9 cellular contexts compared by ENCODE assay signal in the genomic region with DNA sequence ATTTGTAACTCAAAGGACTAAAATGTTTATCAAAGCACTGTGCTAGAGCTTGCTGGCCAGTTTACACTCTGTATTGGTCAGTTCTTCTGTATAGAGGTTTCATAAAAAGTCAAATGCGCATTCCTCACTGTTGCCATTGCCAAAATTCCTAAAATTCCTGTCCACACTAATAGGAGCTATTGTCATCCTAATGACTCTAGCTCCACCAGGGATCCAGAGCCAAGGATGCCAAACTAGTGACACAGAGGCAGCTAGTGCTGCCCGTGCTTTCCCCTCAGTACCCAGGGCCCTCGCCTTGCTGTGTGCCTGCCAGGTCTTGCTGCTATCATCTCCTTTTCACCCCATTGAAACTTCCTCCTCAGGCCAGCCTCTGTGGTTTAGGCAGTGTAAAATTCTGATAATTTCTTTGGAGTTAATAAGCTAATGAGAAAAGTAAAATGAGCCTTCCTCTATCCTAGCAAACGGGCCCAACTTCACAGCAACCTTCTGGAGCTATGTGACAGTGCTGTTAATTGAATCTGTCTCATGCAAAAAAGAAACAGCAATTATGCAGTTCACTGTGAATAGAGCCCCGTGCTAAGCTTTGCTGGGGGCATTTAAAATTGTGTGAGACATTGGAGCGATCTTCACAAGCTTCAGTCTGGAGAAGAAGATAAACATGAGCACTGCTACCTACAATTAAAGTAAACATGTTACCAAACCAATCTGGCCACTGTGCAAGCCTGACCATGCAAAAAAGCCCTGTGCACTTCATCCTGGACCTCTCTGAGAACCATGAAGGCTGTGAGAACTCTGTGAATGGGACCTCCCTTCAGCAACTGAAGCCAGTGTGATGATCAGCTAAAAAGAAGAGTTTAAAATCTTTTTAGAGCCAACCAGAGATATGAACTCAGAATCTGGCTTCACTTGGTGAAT. TPM values are rescaled to one million over a fixed set of nuclear protein-coding genes. Genes with fewer than 3 reads are reported as not detected.
A peak's percentile ranks its signal among the peaks of the same experiment; 100 is the strongest.
DNase-seq lines count a peak whose midpoint lies in the region; ATAC-seq and TF ChIP-seq lines count a peak whose summit lies in the region.
"Had no signal": no experiment of that assay in that cellular context is flagged by ENCODE, and none has a peak within 500 bp of the region (broad histone marks: within the 10 kb centered on the region; RNA-seq: fewer than 3 reads in every experiment).

No MANE protein-coding gene starts in this region.

- intact Hi-C loops in activated T-helper 1 cell treated with anti-CD3 and anti-CD28 coated beads, Interleukin-12 subunit alpha, Interleukin-12 subunit beta, Interleukin-2, Interleukin-4 antibody, amounts not matched to agents 30 ng/mL and 10 ng/mL and 1 ng/mL, durations not matched to agents 14 hours and 24 hours and 36 hours (cut with micrococcal nuclease), result no loop called here
- intact Hi-C loops in right cardiac atrium (cut with DNase I) (no loop called here), esophagus squamous epithelium (cut with DNase I) (no loop called here)

- TF ChIP-seq POLR2A in esophagus squamous epithelium (IDR thresholded peaks at IDR 0.05), result no peak

- WGBS in right cardiac atrium, result 20% methylated on average over 6 of the region's 6 CpGs
- WGBS in esophagus squamous epithelium, 2 donors, result 33 to 34% methylated on average over 6 of the region's 6 CpGs

- no peak overlapping the region for H3K4me3 ChIP-seq in H7 (ENCODE audit: insufficient read depth, low read depth, low read length)
- no peak overlapping the region for H3K4me3 ChIP-seq in right cardiac atrium (ENCODE audit: low read length)
- H3K4me3 ChIP-seq in esophagus squamous epithelium, result no peak overlapping the region

- peak; percentile 99 to 100 for ATAC-seq in right cardiac atrium

- H3K4me1 ChIP-seq in right cardiac atrium (ENCODE audit: control insufficient read depth, insufficient read depth, low read length) (no peaks in the 10 kb centered on the region), esophagus squamous epithelium (peaks cover 0 to 22% (median 11%) of the 10 kb centered on the region in 3 donors)
- H3K4me1 ChIP-seq: parathyroid adenoma had no signal

- H3K4me3 Mint-ChIP-seq in activated T-helper 1 cell treated with anti-CD3 and anti-CD28 coated beads, Interleukin-12 subunit alpha, Interleukin-12 subunit beta, Interleukin-2, Interleukin-4 antibody, amounts not matched to agents 30 ng/mL and 10 ng/mL and 1 ng/mL, durations not matched to agents 14 hours and 24 hours and 36 hours, result peak overlapping the region; percentile 13

- peaks cover 40% of the 10 kb centered on the region for H3K4me1 Mint-ChIP-seq in activated T-helper 1 cell treated with anti-CD3 and anti-CD28 coated beads, Interleukin-12 subunit alpha, Interleukin-12 subunit beta, Interleukin-2, Interleukin-4 antibody, amounts not matched to agents 30 ng/mL and 10 ng/mL and 1 ng/mL, durations not matched to agents 14 hours and 24 hours and 36 hours (ENCODE audit: low read depth)

- H3K9me3 Mint-ChIP-seq in activated T-helper 1 cell treated with anti-CD3 and anti-CD28 coated beads, Interleukin-12 subunit alpha, Interleukin-12 subunit beta, Interleukin-2, Interleukin-4 antibody, amounts not matched to agents 30 ng/mL and 10 ng/mL and 1 ng/mL, durations not matched to agents 14 hours and 24 hours and 36 hours, result peaks cover 5% of the 10 kb centered on the region

- H3K36me3 Mint-ChIP-seq in activated T-helper 1 cell treated with anti-CD3 and anti-CD28 coated beads, Interleukin-12 subunit alpha, Interleukin-12 subunit beta, Interleukin-2, Interleukin-4 antibody, amounts not matched to agents 30 ng/mL and 10 ng/mL and 1 ng/mL, durations not matched to agents 14 hours and 24 hours and 36 hours (ENCODE audit: low read depth), result peaks cover 2% of the 10 kb centered on the region

- no peak for TF ChIP-seq CTCF in esophagus squamous epithelium (IDR thresholded peaks at IDR 0.05)

- H3K27ac Mint-ChIP-seq in activated T-helper 1 cell treated with anti-CD3 and anti-CD28 coated beads, Interleukin-12 subunit alpha, Interleukin-12 subunit beta, Interleukin-2, Interleukin-4 antibody, amounts not matched to agents 30 ng/mL and 10 ng/mL and 1 ng/mL, durations not matched to agents 14 hours and 24 hours and 36 hours, result no peak overlapping the region

- H3K27ac ChIP-seq in right cardiac atrium (ENCODE audit: low read length), result peak overlapping the region; percentile 77
- H3K27ac ChIP-seq in esophagus squamous epithelium, result peak overlapping the region in 2 of 4 donors; percentile 19
- H3K27ac ChIP-seq: parathyroid adenoma had no signal

- H3K36me3 ChIP-seq in H7 (replicated peaks; ENCODE audit: control insufficient read depth, insufficient read depth, low read length) (no peaks in the 10 kb centered on the region), esophagus squamous epithelium (no peaks in the 10 kb centered on the region)

- DNase-seq in H7 (peak; percentile 76), right cardiac atrium (peak; percentile 72 to 82 (median 74)), retina (peak; percentile 51), esophagus squamous epithelium (lab: John Stamatoyannopoulos, UW) (no peak), SIG-M5 treated with dmso at 0.1 percent for 504 hours (lab: John Stamatoyannopoulos, UW; ENCODE audit: unreplicated experiment) (no peak), NCI-H2171 treated with DMSO at 0.1 percent for 48 hours (lab: John Stamatoyannopoulos, UW) (no peak), DMS 273 treated with DMSO at 0.1 percent for 48 hours (lab: John Stamatoyannopoulos, UW) (no peak)
- DNase-seq in activated T-helper 1 cell treated with anti-CD3 and anti-CD28 coated beads, Interleukin-12 subunit alpha, Interleukin-12 subunit beta, Interleukin-2, Interleukin-4 antibody, amounts not matched to agents 30 ng/mL and 10 ng/mL and 1 ng/mL, durations not matched to agents 14 hours and 24 hours and 36 hours (ENCODE audit: low spot score), result no peak

- H3K27me3 Mint-ChIP-seq in activated T-helper 1 cell treated with anti-CD3 and anti-CD28 coated beads, Interleukin-12 subunit alpha, Interleukin-12 subunit beta, Interleukin-2, Interleukin-4 antibody, amounts not matched to agents 30 ng/mL and 10 ng/mL and 1 ng/mL, durations not matched to agents 14 hours and 24 hours and 36 hours (ENCODE audit: insufficient read depth), result peaks cover 11% of the 10 kb centered on the region

- H3K9me3 ChIP-seq in right cardiac atrium (ENCODE audit: control insufficient read depth, low read length) (no peaks in the 10 kb centered on the region), esophagus squamous epithelium (no peaks in the 10 kb centered on the region)

- no peaks in the 10 kb centered on the region for H3K27me3 ChIP-seq in H7 (ENCODE audit: control insufficient read depth, insufficient read depth, low read length)
- no peaks in the 10 kb centered on the region for H3K27me3 ChIP-seq in right cardiac atrium (ENCODE audit: control insufficient read depth, insufficient read depth)
- H3K27me3 ChIP-seq in esophagus squamous epithelium, result no peaks in the 10 kb centered on the region

RNA-seq across cellular contexts. Expression of gene FGF2, which starts 43.1 kb away (rescaled TPM):
- 20.0 and 29.8 TPM in 2 replicates for total RNA-seq in H7 (2014; rRNA removed; shearing (Covaris generic))
- total RNA-seq in activated T-helper 1 cell treated with anti-CD3 and anti-CD28 coated beads, Interleukin-12 subunit alpha, Interleukin-12 subunit beta, Interleukin-2, Interleukin-4 antibody, amounts not matched to agents 30 ng/mL and 10 ng/mL and 1 ng/mL, durations not matched to agents 14 hours and 24 hours and 36 hours, result 17.8 and 19.9 TPM in 2 replicates
- 10 to 100 TPM in 1 of 4 donors, 1 to 10 TPM in 3; 6.7 to 10.6 (median 8.3) TPM for total RNA-seq in right cardiac atrium
- 3.5 TPM for polyA plus RNA-seq in right cardiac atrium
- total RNA-seq in esophagus squamous epithelium, result 1 to 10 TPM in 2 of 4 donors, under 1 TPM in 2; 0.53 to 7.0 (median 3.5) TPM

RNA-seq across cellular contexts. Expression of gene BBS12, which starts 51.1 kb away (rescaled TPM):
- total RNA-seq in H7 (2014; rRNA removed; shearing (Covaris generic)), result 2.3 and 2.4 TPM in 2 replicates
- 4.4 and 6.2 TPM in 2 replicates for total RNA-seq in activated T-helper 1 cell treated with anti-CD3 and anti-CD28 coated beads, Interleukin-12 subunit alpha, Interleukin-12 subunit beta, Interleukin-2, Interleukin-4 antibody, amounts not matched to agents 30 ng/mL and 10 ng/mL and 1 ng/mL, durations not matched to agents 14 hours and 24 hours and 36 hours
- total RNA-seq in right cardiac atrium (1 to 10 TPM; 6.6 to 8.5 (median 7.7) TPM), esophagus squamous epithelium (1 to 10 TPM in 2 of 4 donors, under 1 TPM in 2; 0.49 to 2.5 (median 1.0) TPM)
- polyA plus RNA-seq in right cardiac atrium, result 3.5 TPM

Comparison
In these comparisons a context has a peak if more than half of its experiments do, and no peak if none do; other contexts are left out.
1. DNase-seq: peak in H7 (single experiment), right cardiac atrium (3 of 3) and retina (single experiment); none in activated T-helper 1 cell treated with anti-CD3 and anti-CD28 coated beads, Interleukin-12 subunit alpha, Interleukin-12 subunit beta, Interleukin-2, Interleukin-4 antibody, amounts not matched to agents 30 ng/mL and 10 ng/mL and 1 ng/mL, durations not matched to agents 14 hours and 24 hours and 36 hours (single experiment), esophagus squamous epithelium (single experiment), SIG-M5 treated with dmso at 0.1 percent for 504 hours (single experiment), NCI-H2171 treated with DMSO at 0.1 percent for 48 hours (single experiment) and DMS 273 treated with DMSO at 0.1 percent for 48 hours (single experiment).